8 cellular contexts compared by ENCODE assay signal in genomic region chr1:179877586-179878265, GRCh38. TPM values are rescaled to one million over a fixed set of nuclear protein-coding genes. Genes with fewer than 3 reads are reported as not detected.
A peak's percentile ranks its signal among the peaks of the same experiment; 100 is the strongest.
DNase-seq lines count a peak whose midpoint lies in the region; ATAC-seq and TF ChIP-seq lines count a peak whose summit lies in the region.

TOR1AIP2 (minus strand) TSS chr1:179877803; CDS start chr1:179852665, 25,138 bp downstream.

- no peak for TF ChIP-seq CTCF in right lobe of liver (IDR thresholded peaks at IDR 0.05)

- WGBS in right lobe of liver (ENCODE audit: insufficient coverage, low coverage, low lambda C conversion rate, missing lambda C conversion rate): 2% methylated on average over 31 of the region's 31 CpGs

- DNase-seq in C1 segment of cervical spinal cord (lab: John Stamatoyannopoulos, UW): peak; percentile 44 to 93 (median 85)
- DNase-seq in NCI-H748 treated with DMSO at 0.1 percent for 48 hours (lab: John Stamatoyannopoulos, UW): peak; percentile 43
- peak; percentile 91 to 93 for DNase-seq in activated CD4-positive, alpha-beta T cell treated with anti-CD3 and anti-CD28 coated beads, Interleukin-2, amount 50 U/mL, for 48 hours
- peak; percentile 69 to 85 for DNase-seq in dermis microvascular lymphatic vessel endothelial cell (ENCODE audit: low read depth in 2 of 2)
- peak; percentile 93 to 96 (median 94) for DNase-seq in right lobe of liver
- DNase-seq in stimulated activated CD4-positive, alpha-beta T cell treated with anti-CD3 and anti-CD28 coated beads, Interleukin-4, amount 100 ng/mL, for 48 hours (ENCODE audit: low read depth in 2 of 2): peak; percentile 82 to 85

- H3K36me3 ChIP-seq in right lobe of liver: peaks cover 0 to 11% (median 4%) of the 10 kb centered on the region in 4 donors

- peaks cover 0 to 49% (median 15%) of the 10 kb centered on the region in 4 donors for H3K4me1 ChIP-seq in right lobe of liver

- H3K9me3 ChIP-seq in right lobe of liver: no peaks in the 10 kb centered on the region

- peak; percentile 52 for ATAC-seq in GM19328 (IDR thresholded peaks at IDR 0.05; ENCODE audit: unreplicated experiment)
- ATAC-seq in HG03520 (IDR thresholded peaks at IDR 0.05; ENCODE audit: unreplicated experiment): peak; percentile 57
- peak; percentile 67 to 76 (median 72) for ATAC-seq in right lobe of liver

- peak; percentile 99 for TF ChIP-seq POLR2A in right lobe of liver (IDR thresholded peaks at IDR 0.05)

- intact Hi-C loops in right lobe of liver (cut with DNase I): no loop called here

- peak within 1 kb of the TSS; percentile 77 to 90 (median 79) for H3K27ac ChIP-seq in right lobe of liver

- no peaks in the 10 kb centered on the region for H3K27me3 ChIP-seq in right lobe of liver

- peak within 1 kb of the TSS; percentile 56 to 69 (median 60) for H3K4me3 ChIP-seq in right lobe of liver

RNA-seq across cellular contexts. Expression of gene TOR1AIP2, which starts in this region (rescaled TPM):
- total RNA-seq in dermis microvascular lymphatic vessel endothelial cell: 59.4 and 75.0 TPM in 2 replicates
- total RNA-seq in right lobe of liver: 100 to 1,000 TPM in 2 of 6 experiments, 10 to 100 TPM in 4; 73.3 to 140 (median 90.4) TPM

Comparison
In these comparisons a context has a peak if more than half of its experiments do, and no peak if none do; other contexts are left out.
1. Peak in every context shown above with its lines: DNase-seq, ATAC-seq, H3K4me3 ChIP-seq and H3K27ac ChIP-seq.
2. DNase-seq: peak in every context shown above with its lines; median percentile 94 in right lobe of liver; 92 in activated CD4-positive, alpha-beta T cell treated with anti-CD3 and anti-CD28 coated beads, Interleukin-2, amount 50 U/mL, for 48 hours; 85 in C1 segment of cervical spinal cord; 84 in stimulated activated CD4-positive, alpha-beta T cell treated with anti-CD3 and anti-CD28 coated beads, Interleukin-4, amount 100 ng/mL, for 48 hours; 77 in dermis microvascular lymphatic vessel endothelial cell; 43 in NCI-H748 treated with DMSO at 0.1 percent for 48 hours.